ENCODE assay signal across 2 cellular contexts in the genomic region with DNA sequence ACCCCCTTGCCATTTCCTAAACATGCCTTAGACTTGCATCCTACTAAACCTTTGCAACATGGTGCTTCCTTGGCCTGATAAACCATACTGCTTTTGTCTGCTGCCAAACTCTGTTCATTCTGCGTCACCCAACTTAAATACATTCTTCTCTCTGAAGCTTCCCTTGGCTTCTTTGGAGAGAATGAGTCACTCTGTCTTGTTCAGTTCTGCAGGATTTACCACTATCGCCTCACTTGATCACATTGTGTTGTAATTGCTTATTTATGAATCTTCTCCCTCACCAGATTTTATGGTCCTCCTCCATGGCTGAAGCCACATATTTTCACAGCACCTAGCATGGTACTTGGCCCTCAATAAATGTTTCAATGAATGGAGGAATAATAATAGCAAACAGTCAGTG.
TF ChIP-seq lines count a peak whose summit lies in the region.

No MANE protein-coding gene starts in this region.

TF ChIP-seq in SK-N-SH, 30 proteins besides CTCF, POLR2A, EP300 and RAD21 (continued from another document):
- TF ChIP-seq FOSL2 (IDR thresholded peaks at IDR 0.05; ENCODE audit: borderline replicate concordance, low read depth) (peak; percentile 94), JUND (IDR thresholded peaks at IDR 0.05) (peak; percentile 93), TEAD4 (IDR thresholded peaks at IDR 0.05; ENCODE audit: borderline replicate concordance, insufficient read depth) (peak; percentile 54; the same call in 1 of the 2 replicates), ELF1 (IDR thresholded peaks at IDR 0.05) (no peak), EZH2phosphoT487 (IDR thresholded peaks at IDR 0.05; ENCODE audit: borderline replicate concordance, low read depth) (no peak), TCF12 (IDR thresholded peaks at IDR 0.05) (peak; percentile 48)
- TF ChIP-seq, protein P1, sequence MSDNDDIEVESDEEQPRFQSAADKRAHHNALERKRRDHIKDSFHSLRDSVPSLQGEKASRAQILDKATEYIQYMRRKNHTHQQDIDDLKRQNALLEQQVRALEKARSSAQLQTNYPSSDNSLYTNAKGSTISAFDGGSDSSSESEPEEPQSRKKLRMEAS (IDR thresholded peaks at IDR 0.05; ENCODE audit: low read depth) = peak; percentile 61
- TF ChIP-seq, protein P2, sequence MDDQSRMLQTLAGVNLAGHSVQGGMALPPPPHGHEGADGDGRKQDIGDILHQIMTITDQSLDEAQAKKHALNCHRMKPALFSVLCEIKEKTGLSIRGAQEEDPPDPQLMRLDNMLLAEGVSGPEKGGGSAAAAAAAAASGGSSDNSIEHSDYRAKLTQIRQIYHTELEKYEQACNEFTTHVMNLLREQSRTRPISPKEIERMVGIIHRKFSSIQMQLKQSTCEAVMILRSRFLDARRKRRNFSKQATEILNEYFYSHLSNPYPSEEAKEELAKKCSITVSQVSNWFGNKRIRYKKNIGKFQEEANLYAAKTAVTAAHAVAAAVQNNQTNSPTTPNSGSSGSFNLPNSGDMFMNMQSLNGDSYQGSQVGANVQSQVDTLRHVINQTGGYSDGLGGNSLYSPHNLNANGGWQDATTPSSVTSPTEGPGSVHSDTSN (IDR thresholded peaks at IDR 0.05) = peak; percentile 70

TF ChIP-seq in GM23338, 12 proteins besides CTCF, POLR2A, EP300 and RAD21 (continued from another document):
- TF ChIP-seq, protein P3, sequence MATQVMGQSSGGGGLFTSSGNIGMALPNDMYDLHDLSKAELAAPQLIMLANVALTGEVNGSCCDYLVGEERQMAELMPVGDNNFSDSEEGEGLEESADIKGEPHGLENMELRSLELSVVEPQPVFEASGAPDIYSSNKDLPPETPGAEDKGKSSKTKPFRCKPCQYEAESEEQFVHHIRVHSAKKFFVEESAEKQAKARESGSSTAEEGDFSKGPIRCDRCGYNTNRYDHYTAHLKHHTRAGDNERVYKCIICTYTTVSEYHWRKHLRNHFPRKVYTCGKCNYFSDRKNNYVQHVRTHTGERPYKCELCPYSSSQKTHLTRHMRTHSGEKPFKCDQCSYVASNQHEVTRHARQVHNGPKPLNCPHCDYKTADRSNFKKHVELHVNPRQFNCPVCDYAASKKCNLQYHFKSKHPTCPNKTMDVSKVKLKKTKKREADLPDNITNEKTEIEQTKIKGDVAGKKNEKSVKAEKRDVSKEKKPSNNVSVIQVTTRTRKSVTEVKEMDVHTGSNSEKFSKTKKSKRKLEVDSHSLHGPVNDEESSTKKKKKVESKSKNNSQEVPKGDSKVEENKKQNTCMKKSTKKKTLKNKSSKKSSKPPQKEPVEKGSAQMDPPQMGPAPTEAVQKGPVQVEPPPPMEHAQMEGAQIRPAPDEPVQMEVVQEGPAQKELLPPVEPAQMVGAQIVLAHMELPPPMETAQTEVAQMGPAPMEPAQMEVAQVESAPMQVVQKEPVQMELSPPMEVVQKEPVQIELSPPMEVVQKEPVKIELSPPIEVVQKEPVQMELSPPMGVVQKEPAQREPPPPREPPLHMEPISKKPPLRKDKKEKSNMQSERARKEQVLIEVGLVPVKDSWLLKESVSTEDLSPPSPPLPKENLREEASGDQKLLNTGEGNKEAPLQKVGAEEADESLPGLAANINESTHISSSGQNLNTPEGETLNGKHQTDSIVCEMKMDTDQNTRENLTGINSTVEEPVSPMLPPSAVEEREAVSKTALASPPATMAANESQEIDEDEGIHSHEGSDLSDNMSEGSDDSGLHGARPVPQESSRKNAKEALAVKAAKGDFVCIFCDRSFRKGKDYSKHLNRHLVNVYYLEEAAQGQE (IDR thresholded peaks at IDR 0.05; ENCODE audit: unreplicated experiment) = no peak
- TF ChIP-seq, protein P4, sequence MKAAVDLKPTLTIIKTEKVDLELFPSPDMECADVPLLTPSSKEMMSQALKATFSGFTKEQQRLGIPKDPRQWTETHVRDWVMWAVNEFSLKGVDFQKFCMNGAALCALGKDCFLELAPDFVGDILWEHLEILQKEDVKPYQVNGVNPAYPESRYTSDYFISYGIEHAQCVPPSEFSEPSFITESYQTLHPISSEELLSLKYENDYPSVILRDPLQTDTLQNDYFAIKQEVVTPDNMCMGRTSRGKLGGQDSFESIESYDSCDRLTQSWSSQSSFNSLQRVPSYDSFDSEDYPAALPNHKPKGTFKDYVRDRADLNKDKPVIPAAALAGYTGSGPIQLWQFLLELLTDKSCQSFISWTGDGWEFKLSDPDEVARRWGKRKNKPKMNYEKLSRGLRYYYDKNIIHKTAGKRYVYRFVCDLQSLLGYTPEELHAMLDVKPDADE (IDR thresholded peaks at IDR 0.05) = no peak
- TF ChIP-seq POLR2AphosphoS5 (IDR thresholded peaks at IDR 0.05; ENCODE audit: low read depth) = no peak
- no peak for TF ChIP-seq EZH2phosphoT487 (IDR thresholded peaks at IDR 0.05; ENCODE audit: unreplicated experiment)
- TF ChIP-seq EZH2 (IDR thresholded peaks at IDR 0.05; ENCODE audit: low read depth, unreplicated experiment) = no peak
- no peak for TF ChIP-seq JUNB (IDR thresholded peaks at IDR 0.05; ENCODE audit: unreplicated experiment)
- TF ChIP-seq, protein P5, sequence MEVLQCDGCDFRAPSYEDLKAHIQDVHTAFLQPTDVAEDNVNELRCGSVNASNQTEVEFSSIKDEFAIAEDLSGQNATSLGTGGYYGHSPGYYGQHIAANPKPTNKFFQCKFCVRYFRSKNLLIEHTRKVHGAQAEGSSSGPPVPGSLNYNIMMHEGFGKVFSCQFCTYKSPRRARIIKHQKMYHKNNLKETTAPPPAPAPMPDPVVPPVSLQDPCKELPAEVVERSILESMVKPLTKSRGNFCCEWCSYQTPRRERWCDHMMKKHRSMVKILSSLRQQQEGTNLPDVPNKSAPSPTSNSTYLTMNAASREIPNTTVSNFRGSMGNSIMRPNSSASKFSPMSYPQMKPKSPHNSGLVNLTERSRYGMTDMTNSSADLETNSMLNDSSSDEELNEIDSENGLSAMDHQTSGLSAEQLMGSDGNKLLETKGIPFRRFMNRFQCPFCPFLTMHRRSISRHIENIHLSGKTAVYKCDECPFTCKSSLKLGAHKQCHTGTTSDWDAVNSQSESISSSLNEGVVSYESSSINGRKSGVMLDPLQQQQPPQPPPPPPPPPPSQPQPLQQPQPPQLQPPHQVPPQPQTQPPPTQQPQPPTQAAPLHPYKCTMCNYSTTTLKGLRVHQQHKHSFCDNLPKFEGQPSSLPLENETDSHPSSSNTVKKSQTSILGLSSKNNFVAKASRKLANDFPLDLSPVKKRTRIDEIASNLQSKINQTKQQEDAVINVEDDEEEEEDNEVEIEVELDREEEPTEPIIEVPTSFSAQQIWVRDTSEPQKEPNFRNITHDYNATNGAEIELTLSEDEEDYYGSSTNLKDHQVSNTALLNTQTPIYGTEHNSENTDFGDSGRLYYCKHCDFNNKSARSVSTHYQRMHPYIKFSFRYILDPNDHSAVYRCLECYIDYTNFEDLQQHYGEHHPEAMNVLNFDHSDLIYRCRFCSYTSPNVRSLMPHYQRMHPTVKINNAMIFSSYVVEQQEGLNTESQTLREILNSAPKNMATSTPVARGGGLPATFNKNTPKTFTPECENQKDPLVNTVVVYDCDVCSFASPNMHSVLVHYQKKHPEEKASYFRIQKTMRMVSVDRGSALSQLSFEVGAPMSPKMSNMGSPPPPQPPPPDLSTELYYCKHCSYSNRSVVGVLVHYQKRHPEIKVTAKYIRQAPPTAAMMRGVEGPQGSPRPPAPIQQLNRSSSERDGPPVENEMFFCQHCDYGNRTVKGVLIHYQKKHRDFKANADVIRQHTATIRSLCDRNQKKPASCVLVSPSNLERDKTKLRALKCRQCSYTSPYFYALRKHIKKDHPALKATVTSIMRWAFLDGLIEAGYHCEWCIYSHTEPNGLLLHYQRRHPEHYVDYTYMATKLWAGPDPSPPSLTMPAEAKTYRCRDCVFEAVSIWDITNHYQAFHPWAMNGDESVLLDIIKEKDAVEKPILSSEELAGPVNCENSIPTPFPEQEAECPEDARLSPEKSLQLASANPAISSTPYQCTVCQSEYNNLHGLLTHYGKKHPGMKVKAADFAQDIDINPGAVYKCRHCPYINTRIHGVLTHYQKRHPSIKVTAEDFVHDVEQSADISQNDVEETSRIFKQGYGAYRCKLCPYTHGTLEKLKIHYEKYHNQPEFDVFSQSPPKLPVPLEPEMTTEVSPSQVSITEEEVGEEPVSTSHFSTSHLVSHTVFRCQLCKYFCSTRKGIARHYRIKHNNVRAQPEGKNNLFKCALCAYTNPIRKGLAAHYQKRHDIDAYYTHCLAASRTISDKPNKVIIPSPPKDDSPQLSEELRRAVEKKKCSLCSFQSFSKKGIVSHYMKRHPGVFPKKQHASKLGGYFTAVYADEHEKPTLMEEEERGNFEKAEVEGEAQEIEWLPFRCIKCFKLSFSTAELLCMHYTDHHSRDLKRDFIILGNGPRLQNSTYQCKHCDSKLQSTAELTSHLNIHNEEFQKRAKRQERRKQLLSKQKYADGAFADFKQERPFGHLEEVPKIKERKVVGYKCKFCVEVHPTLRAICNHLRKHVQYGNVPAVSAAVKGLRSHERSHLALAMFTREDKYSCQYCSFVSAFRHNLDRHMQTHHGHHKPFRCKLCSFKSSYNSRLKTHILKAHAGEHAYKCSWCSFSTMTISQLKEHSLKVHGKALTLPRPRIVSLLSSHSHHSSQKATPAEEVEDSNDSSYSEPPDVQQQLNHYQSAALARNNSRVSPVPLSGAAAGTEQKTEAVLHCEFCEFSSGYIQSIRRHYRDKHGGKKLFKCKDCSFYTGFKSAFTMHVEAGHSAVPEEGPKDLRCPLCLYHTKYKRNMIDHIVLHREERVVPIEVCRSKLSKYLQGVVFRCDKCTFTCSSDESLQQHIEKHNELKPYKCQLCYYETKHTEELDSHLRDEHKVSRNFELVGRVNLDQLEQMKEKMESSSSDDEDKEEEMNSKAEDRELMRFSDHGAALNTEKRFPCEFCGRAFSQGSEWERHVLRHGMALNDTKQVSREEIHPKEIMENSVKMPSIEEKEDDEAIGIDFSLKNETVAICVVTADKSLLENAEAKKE (CRISPR knock-in tag; IDR thresholded peaks at IDR 0.05) = no peak
- no peak for TF ChIP-seq CREB1 (CRISPR knock-in tag; IDR thresholded peaks at IDR 0.05; ENCODE audit: low read depth)
- no peak for TF ChIP-seq NANOG (IDR thresholded peaks at IDR 0.05; ENCODE audit: borderline replicate concordance)
TF ChIP-seq in GM23338: peak in this region for 0.
